In genomic region chr1:63563745-63564144, GRCh38 we compare ENCODE assay signal across 23 cellular contexts.
"Had no signal": no experiment of that assay in that cellular context is flagged by ENCODE, and none has a peak within 500 bp of the region (broad histone marks: within the 10 kb centered on the region; RNA-seq: fewer than 3 reads in every experiment).

No MANE protein-coding gene starts in this region.

- H3K4me1 ChIP-seq: left ventricle myocardium inferior, right atrium auricular region, right lobe of liver, upper lobe of right lung had no signal

- H3K36me3 Mint-ChIP-seq: natural killer cell treated with Interleukin-12 subunit alpha and Interleukin-12 subunit beta and Interleukin-15 and Interleukin-18, amount 100 ng/mL, for 72 hours had no signal

- H3K27me3 Mint-ChIP-seq: naive thymus-derived CD4-positive, alpha-beta T cell; natural killer cell treated with Interleukin-12 subunit alpha and Interleukin-12 subunit beta and Interleukin-15 and Interleukin-18, amount 100 ng/mL, for 72 hours; progenitor cell of endocrine pancreas; stimulated activated memory B cell treated with anti-CD40 and anti-IgM and Interleukin-4, amounts not matched to agents 10 μg/mL and 1 μg/mL and 100 μg/mL, for 72 hours; stimulated activated naive CD8-positive, alpha-beta T cell treated with anti-CD3 and anti-CD28 coated beads, Interleukin-15, amount 100 ng/mL, for 72 hours had no signal

- H3K36me3 ChIP-seq: ovary, right atrium auricular region, right lobe of liver, upper lobe of right lung had no signal

- H3K9me3 ChIP-seq: left ventricle myocardium inferior, ovary, right atrium auricular region, right lobe of liver, upper lobe of right lung had no signal

- ATAC-seq: naive thymus-derived CD4-positive, alpha-beta T cell; natural killer cell treated with Interleukin-12 subunit alpha and Interleukin-12 subunit beta and Interleukin-15 and Interleukin-18, amount 100 ng/mL, for 72 hours; right lobe of liver; stimulated activated memory B cell treated with anti-CD40 and anti-IgM and Interleukin-4, amounts not matched to agents 10 μg/mL and 1 μg/mL and 100 μg/mL, for 72 hours; stimulated activated naive CD8-positive, alpha-beta T cell treated with anti-CD3 and anti-CD28 coated beads, Interleukin-15, amount 100 ng/mL, for 72 hours; upper lobe of right lung had no signal

- H3K4me2 ChIP-seq: smooth muscle cell had no signal

- H3K27me3 ChIP-seq: ovary, right atrium auricular region, right lobe of liver, upper lobe of right lung had no signal

- H3K27ac ChIP-seq: left ventricle myocardium inferior, ovary, right atrium auricular region, right lobe of liver, upper lobe of right lung had no signal

- H3K4me3 Mint-ChIP-seq: mesothelial cell of epicardium; naive thymus-derived CD4-positive, alpha-beta T cell; natural killer cell treated with Interleukin-12 subunit alpha and Interleukin-12 subunit beta and Interleukin-15 and Interleukin-18, amount 100 ng/mL, for 72 hours; stimulated activated memory B cell treated with anti-CD40 and anti-IgM and Interleukin-4, amounts not matched to agents 10 μg/mL and 1 μg/mL and 100 μg/mL, for 72 hours; stimulated activated naive CD8-positive, alpha-beta T cell treated with anti-CD3 and anti-CD28 coated beads, Interleukin-15, amount 100 ng/mL, for 72 hours had no signal

- DNase-seq: islet precursor cell; left ventricle myocardium inferior; mesendoderm; naive thymus-derived CD4-positive, alpha-beta T cell; ovary; right lobe of liver; stimulated activated CD4-positive, alpha-beta T cell treated with anti-CD3 and anti-CD28 coated beads, Interleukin-1b, Interleukin-23, amount 100 ng/mL, for 48 hours; stimulated activated CD4-positive, alpha-beta T cell treated with anti-CD3 and anti-CD28 coated beads, Interleukin-2, amount 100 ng/mL, for 48 hours; stimulated activated CD4-positive, alpha-beta T cell treated with anti-CD3 and anti-CD28 coated beads, Interleukin-4, amount 100 ng/mL, for 4 hours; stimulated activated CD8-positive, alpha-beta memory T cell treated with anti-CD3 and anti-CD28 coated beads, Interleukin-4, amount 100 ng/mL, for 48 hours; stimulated activated naive CD4-positive, alpha-beta T cell treated with Interleukin-2 at 50 U/mL for 16 hours; stimulated activated naive CD8-positive, alpha-beta T cell treated with anti-CD3 and anti-CD28 coated beads, Interleukin-15, amount 100 ng/mL, for 72 hours; substantia nigra; trophoblast cell; upper lobe of right lung had no signal

- FAIRE-seq: urothelium cell line had no signal

- H3K27ac Mint-ChIP-seq: mesothelial cell of epicardium; naive thymus-derived CD4-positive, alpha-beta T cell; natural killer cell treated with Interleukin-12 subunit alpha and Interleukin-12 subunit beta and Interleukin-15 and Interleukin-18, amount 100 ng/mL, for 72 hours; progenitor cell of endocrine pancreas; stimulated activated memory B cell treated with anti-CD40 and anti-IgM and Interleukin-4, amounts not matched to agents 10 μg/mL and 1 μg/mL and 100 μg/mL, for 72 hours; stimulated activated naive CD8-positive, alpha-beta T cell treated with anti-CD3 and anti-CD28 coated beads, Interleukin-15, amount 100 ng/mL, for 72 hours had no signal

- H3K9me3 Mint-ChIP-seq: naive thymus-derived CD4-positive, alpha-beta T cell; natural killer cell treated with Interleukin-12 subunit alpha and Interleukin-12 subunit beta and Interleukin-15 and Interleukin-18, amount 100 ng/mL, for 72 hours; stimulated activated memory B cell treated with anti-CD40 and anti-IgM and Interleukin-4, amounts not matched to agents 10 μg/mL and 1 μg/mL and 100 μg/mL, for 72 hours; stimulated activated naive CD8-positive, alpha-beta T cell treated with anti-CD3 and anti-CD28 coated beads, Interleukin-15, amount 100 ng/mL, for 72 hours had no signal

- H3K4me1 Mint-ChIP-seq: mesothelial cell of epicardium; stimulated activated memory B cell treated with anti-CD40 and anti-IgM and Interleukin-4, amounts not matched to agents 10 μg/mL and 1 μg/mL and 100 μg/mL, for 72 hours; stimulated activated naive CD8-positive, alpha-beta T cell treated with anti-CD3 and anti-CD28 coated beads, Interleukin-15, amount 100 ng/mL, for 72 hours had no signal

- H3K4me3 ChIP-seq: left ventricle myocardium inferior, lung, ovary, right atrium auricular region, right lobe of liver, smooth muscle cell, upper lobe of right lung had no signal
